ENCODE assay signal across 18 cellular contexts in the genomic region with DNA sequence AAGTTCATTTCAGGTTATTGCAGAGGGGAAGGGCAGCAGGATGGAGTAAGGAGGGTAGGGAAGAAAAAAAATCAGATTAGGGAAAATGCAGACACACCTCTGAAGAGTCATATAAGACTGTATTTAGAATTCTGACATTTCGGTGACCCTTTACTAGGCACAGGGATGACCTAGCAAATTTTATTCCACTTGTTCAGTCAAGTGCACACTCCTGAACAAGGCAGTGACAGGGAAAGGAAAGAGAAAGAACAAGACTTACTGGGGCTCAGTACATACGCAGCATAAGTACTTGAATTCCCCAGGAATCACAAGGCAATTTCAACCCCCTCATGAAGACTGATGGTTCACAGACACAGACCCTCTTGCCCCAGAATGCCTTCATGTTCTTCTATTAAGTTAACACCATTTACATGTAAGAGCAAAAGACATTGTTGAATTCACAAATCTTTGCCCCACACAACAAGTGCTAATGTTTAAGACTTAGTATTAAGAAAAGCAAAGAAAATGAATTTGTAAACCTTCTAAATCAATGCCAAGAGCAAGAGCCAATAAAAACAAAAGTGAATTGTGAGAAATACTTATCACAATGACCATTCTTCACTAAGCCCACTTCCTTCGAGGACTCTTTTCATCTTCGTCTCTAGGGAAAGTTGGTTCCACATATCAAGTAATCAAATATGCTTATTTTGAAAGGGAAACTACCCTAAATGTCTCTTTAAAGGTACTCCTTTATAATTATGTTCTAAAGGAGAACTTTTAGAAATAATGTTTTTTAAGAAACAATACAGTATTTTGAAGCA. TPM values are rescaled to one million over a fixed set of nuclear protein-coding genes. Genes with fewer than 3 reads are reported as not detected.
A peak's percentile ranks its signal among the peaks of the same experiment; 100 is the strongest.
DNase-seq lines count a peak whose midpoint lies in the region; ATAC-seq, FAIRE-seq and TF ChIP-seq lines count a peak whose summit lies in the region.
"Had no signal": no experiment of that assay in that cellular context is flagged by ENCODE, and none has a peak within 500 bp of the region (broad histone marks: within the 10 kb centered on the region; RNA-seq: fewer than 3 reads in every experiment).

No MANE protein-coding gene starts in this region.

- intact Hi-C loops in sciatic nerve (cut with DNase I): no loop called here

- H3K27me3 ChIP-seq in right atrium auricular region: no peaks in the 10 kb centered on the region

- ATAC-seq in sciatic nerve: peak; percentile 35
- no peak for ATAC-seq in HG02938 (IDR thresholded peaks at IDR 0.05; ENCODE audit: unreplicated experiment)
- ATAC-seq in WTC11: no peak
- no peak for ATAC-seq in HG03432 (IDR thresholded peaks at IDR 0.05; ENCODE audit: unreplicated experiment)
- ATAC-seq: activated CD8-positive, alpha-beta T cell treated with anti-CD3 and anti-CD28 coated beads for 36 hours had no signal

- H3K9me3 Mint-ChIP-seq in WTC11: no peaks in the 10 kb centered on the region
- H3K9me3 Mint-ChIP-seq: activated CD8-positive, alpha-beta T cell treated with anti-CD3 and anti-CD28 coated beads for 36 hours; neural crest cell had no signal

- H3K4me3 Mint-ChIP-seq in WTC11: no peak overlapping the region
- H3K4me3 Mint-ChIP-seq: activated CD8-positive, alpha-beta T cell treated with anti-CD3 and anti-CD28 coated beads for 36 hours; immature natural killer cell; neural crest cell had no signal

- peaks cover 0 to 23% of the 10 kb centered on the region in 2 donors for H3K4me1 ChIP-seq in right atrium auricular region

- POLR2A ChIA-PET in WTC11 (lab: Charles Lee): no interaction called here

- H3K4me1 Mint-ChIP-seq in WTC11: peaks cover 4% of the 10 kb centered on the region
- H3K4me1 Mint-ChIP-seq: immature natural killer cell had no signal

- DNase-seq in D721Med (ENCODE audit: insufficient read length, low spot score): no peak
- peak; percentile 25 for DNase-seq in choroid plexus epithelial cell (ENCODE audit: low read depth)
- DNase-seq in right atrium auricular region (ENCODE audit: low spot score): no peak
- no peak for DNase-seq in sciatic nerve (ENCODE audit: low spot score)
- no peak for DNase-seq in NCI-H1105 (lab: John Stamatoyannopoulos, UW)
- DNase-seq in WTC11 (ENCODE audit: low spot score): no peak
- DNase-seq: activated CD8-positive, alpha-beta T cell treated with anti-CD3 and anti-CD28 coated beads for 36 hours; activated gamma-delta T cell treated with Interleukin-2 at 50 U/mL for 16 hours; caudate nucleus; DMS 273 treated with DMSO at 0.1 percent for 48 hours; immature natural killer cell; NCI-H1417 treated with DMSO at 0.1 percent for 48 hours; NCI-H69; RPMI8226; stimulated activated CD4-positive, alpha-beta T cell treated with anti-CD3 and anti-CD28 coated beads, Interleukin-12 subunit alpha, Interleukin-12 subunit beta, amount 100 ng/mL, for 4 hours had no signal

- H3K27ac Mint-ChIP-seq in WTC11: no peak overlapping the region
- H3K27ac Mint-ChIP-seq: activated CD8-positive, alpha-beta T cell treated with anti-CD3 and anti-CD28 coated beads for 36 hours; immature natural killer cell had no signal

- H3K27me3 Mint-ChIP-seq in WTC11 (ENCODE audit: low read depth): no peaks in the 10 kb centered on the region

- H3K9me3 ChIP-seq in right atrium auricular region: no peaks in the 10 kb centered on the region

- TF ChIP-seq CTCF in D721Med (IDR thresholded peaks at IDR 0.05; ENCODE audit: insufficient read depth, missing control alignments): no peak
- TF ChIP-seq CTCF in choroid plexus epithelial cell (conservative IDR thresholded peaks at IDR 0.05; ENCODE audit: low read depth, low read length): no peak
- TF ChIP-seq CTCF in right atrium auricular region (IDR thresholded peaks at IDR 0.05): no peak
- no peak for TF ChIP-seq CTCF in WTC11 (IDR thresholded peaks at IDR 0.05)

- FAIRE-seq in D721Med (lab: Jason Lieb, UNC): peak; percentile 25

- no peaks in the 10 kb centered on the region for H3K36me3 Mint-ChIP-seq in WTC11
- H3K36me3 Mint-ChIP-seq: immature natural killer cell had no signal

- CTCF ChIA-PET in WTC11 (lab: Charles Lee): no interaction called here

- no peak overlapping the region for H3K4me3 ChIP-seq in choroid plexus epithelial cell (ENCODE audit: low read depth, low read length)
- no peak overlapping the region for H3K4me3 ChIP-seq in right atrium auricular region

- H3K27ac ChIP-seq in right atrium auricular region: peak overlapping the region; percentile 56 to 59

- no peaks in the 10 kb centered on the region for H3K36me3 ChIP-seq in right atrium auricular region

TF ChIP-seq in WTC11, 78 proteins besides CTCF, POLR2A, EP300 and RAD21:
- TF ChIP-seq, protein P1, sequence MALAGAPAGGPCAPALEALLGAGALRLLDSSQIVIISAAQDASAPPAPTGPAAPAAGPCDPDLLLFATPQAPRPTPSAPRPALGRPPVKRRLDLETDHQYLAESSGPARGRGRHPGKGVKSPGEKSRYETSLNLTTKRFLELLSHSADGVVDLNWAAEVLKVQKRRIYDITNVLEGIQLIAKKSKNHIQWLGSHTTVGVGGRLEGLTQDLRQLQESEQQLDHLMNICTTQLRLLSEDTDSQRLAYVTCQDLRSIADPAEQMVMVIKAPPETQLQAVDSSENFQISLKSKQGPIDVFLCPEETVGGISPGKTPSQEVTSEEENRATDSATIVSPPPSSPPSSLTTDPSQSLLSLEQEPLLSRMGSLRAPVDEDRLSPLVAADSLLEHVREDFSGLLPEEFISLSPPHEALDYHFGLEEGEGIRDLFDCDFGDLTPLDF (CRISPR knock-in tag; IDR thresholded peaks at IDR 0.05): no peak
- TF ChIP-seq GABPB1 (CRISPR knock-in tag; IDR thresholded peaks at IDR 0.05) (no peak), ZNF121 (CRISPR knock-in tag; IDR thresholded peaks at IDR 0.05) (no peak), NR1H2 (CRISPR knock-in tag; IDR thresholded peaks at IDR 0.05) (no peak), NR3C1 (CRISPR knock-in tag; conservative IDR thresholded peaks at IDR 0.05; ENCODE audit: low read depth) (no peak), GRHL2 (CRISPR knock-in tag; IDR thresholded peaks at IDR 0.05; ENCODE audit: insufficient replicate concordance, severe bottlenecking) (no peak), FOXJ3 (CRISPR knock-in tag; IDR thresholded peaks at IDR 0.05; ENCODE audit: borderline replicate concordance) (no peak), ZBTB21 (CRISPR knock-in tag; IDR thresholded peaks at IDR 0.05; ENCODE audit: borderline replicate concordance) (no peak), NFATC4 (CRISPR knock-in tag; IDR thresholded peaks at IDR 0.05) (no peak)
- TF ChIP-seq, protein P2, sequence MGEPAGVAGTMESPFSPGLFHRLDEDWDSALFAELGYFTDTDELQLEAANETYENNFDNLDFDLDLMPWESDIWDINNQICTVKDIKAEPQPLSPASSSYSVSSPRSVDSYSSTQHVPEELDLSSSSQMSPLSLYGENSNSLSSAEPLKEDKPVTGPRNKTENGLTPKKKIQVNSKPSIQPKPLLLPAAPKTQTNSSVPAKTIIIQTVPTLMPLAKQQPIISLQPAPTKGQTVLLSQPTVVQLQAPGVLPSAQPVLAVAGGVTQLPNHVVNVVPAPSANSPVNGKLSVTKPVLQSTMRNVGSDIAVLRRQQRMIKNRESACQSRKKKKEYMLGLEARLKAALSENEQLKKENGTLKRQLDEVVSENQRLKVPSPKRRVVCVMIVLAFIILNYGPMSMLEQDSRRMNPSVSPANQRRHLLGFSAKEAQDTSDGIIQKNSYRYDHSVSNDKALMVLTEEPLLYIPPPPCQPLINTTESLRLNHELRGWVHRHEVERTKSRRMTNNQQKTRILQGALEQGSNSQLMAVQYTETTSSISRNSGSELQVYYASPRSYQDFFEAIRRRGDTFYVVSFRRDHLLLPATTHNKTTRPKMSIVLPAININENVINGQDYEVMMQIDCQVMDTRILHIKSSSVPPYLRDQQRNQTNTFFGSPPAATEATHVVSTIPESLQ (CRISPR knock-in tag; IDR thresholded peaks at IDR 0.05): no peak
- TF ChIP-seq, protein P3, sequence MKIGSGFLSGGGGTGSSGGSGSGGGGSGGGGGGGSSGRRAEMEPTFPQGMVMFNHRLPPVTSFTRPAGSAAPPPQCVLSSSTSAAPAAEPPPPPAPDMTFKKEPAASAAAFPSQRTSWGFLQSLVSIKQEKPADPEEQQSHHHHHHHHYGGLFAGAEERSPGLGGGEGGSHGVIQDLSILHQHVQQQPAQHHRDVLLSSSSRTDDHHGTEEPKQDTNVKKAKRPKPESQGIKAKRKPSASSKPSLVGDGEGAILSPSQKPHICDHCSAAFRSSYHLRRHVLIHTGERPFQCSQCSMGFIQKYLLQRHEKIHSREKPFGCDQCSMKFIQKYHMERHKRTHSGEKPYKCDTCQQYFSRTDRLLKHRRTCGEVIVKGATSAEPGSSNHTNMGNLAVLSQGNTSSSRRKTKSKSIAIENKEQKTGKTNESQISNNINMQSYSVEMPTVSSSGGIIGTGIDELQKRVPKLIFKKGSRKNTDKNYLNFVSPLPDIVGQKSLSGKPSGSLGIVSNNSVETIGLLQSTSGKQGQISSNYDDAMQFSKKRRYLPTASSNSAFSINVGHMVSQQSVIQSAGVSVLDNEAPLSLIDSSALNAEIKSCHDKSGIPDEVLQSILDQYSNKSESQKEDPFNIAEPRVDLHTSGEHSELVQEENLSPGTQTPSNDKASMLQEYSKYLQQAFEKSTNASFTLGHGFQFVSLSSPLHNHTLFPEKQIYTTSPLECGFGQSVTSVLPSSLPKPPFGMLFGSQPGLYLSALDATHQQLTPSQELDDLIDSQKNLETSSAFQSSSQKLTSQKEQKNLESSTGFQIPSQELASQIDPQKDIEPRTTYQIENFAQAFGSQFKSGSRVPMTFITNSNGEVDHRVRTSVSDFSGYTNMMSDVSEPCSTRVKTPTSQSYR (CRISPR knock-in tag; IDR thresholded peaks at IDR 0.05): no peak
- TF ChIP-seq, protein P4, sequence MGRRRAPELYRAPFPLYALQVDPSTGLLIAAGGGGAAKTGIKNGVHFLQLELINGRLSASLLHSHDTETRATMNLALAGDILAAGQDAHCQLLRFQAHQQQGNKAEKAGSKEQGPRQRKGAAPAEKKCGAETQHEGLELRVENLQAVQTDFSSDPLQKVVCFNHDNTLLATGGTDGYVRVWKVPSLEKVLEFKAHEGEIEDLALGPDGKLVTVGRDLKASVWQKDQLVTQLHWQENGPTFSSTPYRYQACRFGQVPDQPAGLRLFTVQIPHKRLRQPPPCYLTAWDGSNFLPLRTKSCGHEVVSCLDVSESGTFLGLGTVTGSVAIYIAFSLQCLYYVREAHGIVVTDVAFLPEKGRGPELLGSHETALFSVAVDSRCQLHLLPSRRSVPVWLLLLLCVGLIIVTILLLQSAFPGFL (CRISPR knock-in tag; IDR thresholded peaks at IDR 0.05; ENCODE audit: borderline replicate concordance): no peak

RNA-seq across cellular contexts. Expression of a gene that starts 47.0 kb away (rescaled TPM):
- total RNA-seq in right atrium auricular region (10 to 100 TPM; 14.9 to 21.1 TPM), sciatic nerve (119 TPM), WTC11 (2021) (4.4 to 6.3 TPM (median 5.8 TPM) in 3 replicates)
